Comparison of ENCODE assay signal across 13 cellular contexts in the genomic region with DNA sequence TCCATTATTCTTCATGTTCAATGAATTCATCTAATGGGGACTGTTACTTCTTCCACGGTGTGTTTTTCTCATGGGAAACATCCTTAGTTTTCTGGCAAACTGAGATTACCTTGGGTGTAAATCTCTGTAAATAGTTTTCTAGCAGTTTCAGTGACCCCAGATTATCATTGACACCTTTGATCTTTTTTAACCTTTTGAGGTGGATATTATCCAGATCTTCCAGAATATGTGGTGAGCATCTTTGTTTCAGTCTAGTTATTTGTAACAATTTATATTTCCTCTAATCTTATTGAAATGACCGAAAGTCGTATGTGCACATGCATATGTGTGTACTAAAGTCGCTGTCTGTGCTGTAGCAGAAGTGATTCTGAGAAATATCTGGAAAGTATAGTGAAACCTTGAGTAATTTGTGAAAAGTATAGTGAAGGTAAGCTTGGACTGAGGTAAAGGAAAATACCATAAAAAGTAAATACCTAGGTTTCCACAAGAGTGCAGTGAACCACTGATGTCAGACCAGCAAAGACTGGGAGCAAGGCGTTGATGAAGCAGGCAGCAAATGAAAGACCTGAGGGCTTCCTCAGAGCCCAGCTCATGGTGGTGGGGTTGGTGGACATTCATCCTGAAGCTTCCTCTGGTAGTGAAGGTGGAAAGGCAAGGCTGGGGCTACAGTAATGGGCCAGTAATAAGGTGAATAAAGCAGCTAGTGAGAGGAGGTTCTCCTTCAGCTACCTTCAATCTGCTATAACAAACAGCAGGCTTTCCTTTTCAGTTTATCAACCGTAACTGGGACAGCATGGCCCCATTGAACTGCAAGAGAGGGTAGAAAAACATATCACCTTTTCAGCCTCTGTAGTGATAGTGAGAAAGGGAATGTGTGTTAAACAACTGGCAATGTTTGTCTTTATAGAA.
DNase-seq lines count a peak whose midpoint lies in the region; ATAC-seq and TF ChIP-seq lines count a peak whose summit lies in the region.
"Had no signal": no experiment of that assay in that cellular context is flagged by ENCODE, and none has a peak within 500 bp of the region (broad histone marks: within the 10 kb centered on the region; RNA-seq: fewer than 3 reads in every experiment).

No MANE protein-coding gene starts in this region.

- H3K4me3 Mint-ChIP-seq in activated T-cell treated with anti-CD3 and anti-CD28 coated beads, Interleukin-2, amount 50 U/mL, for 72 hours = peak overlapping the region in 1 of 2 donors; percentile 10
- H3K4me3 Mint-ChIP-seq: natural killer cell had no signal

- no peaks in the 10 kb centered on the region for H3K9me3 ChIP-seq in upper lobe of right lung

- TF ChIP-seq CTCF in upper lobe of right lung (IDR thresholded peaks at IDR 0.05) = no peak

- H3K27ac ChIP-seq in upper lobe of right lung = no peak overlapping the region
- H3K27ac ChIP-seq: brain microvascular endothelial cell had no signal

- ATAC-seq in GM18861 (IDR thresholded peaks at IDR 0.05; ENCODE audit: unreplicated experiment) (peak; percentile 96), GM21367 (IDR thresholded peaks at IDR 0.05; ENCODE audit: unreplicated experiment) (peak; percentile 85), HG03039 (IDR thresholded peaks at IDR 0.05; ENCODE audit: unreplicated experiment) (peak; percentile 76), upper lobe of right lung (no peak)
- ATAC-seq in activated T-cell treated with anti-CD3 and anti-CD28 coated beads, Interleukin-2, amount 50 U/mL, for 72 hours (replicated peaks in 1 of 2) = peak; percentile 83 to 91
- ATAC-seq: natural killer cell had no signal

- H3K27me3 ChIP-seq in upper lobe of right lung = no peaks in the 10 kb centered on the region
- H3K27me3 ChIP-seq: brain microvascular endothelial cell had no signal

- no peaks in the 10 kb centered on the region for H3K36me3 ChIP-seq in upper lobe of right lung
- H3K36me3 ChIP-seq: brain microvascular endothelial cell had no signal

- H3K4me1 ChIP-seq in upper lobe of right lung = no peaks in the 10 kb centered on the region

- H3K9me3 Mint-ChIP-seq in activated T-cell treated with anti-CD3 and anti-CD28 coated beads, Interleukin-2, amount 50 U/mL, for 72 hours = no peaks in the 10 kb centered on the region

- H3K4me3 ChIP-seq in upper lobe of right lung = no peak overlapping the region

- H3K4me1 Mint-ChIP-seq in activated T-cell treated with anti-CD3 and anti-CD28 coated beads, Interleukin-2, amount 50 U/mL, for 72 hours (ENCODE audit: low read depth) = no peaks in the 10 kb centered on the region
- H3K4me1 Mint-ChIP-seq: natural killer cell had no signal

- peak overlapping the region; percentile 33 for H3K27ac Mint-ChIP-seq in activated T-cell treated with anti-CD3 and anti-CD28 coated beads, Interleukin-2, amount 50 U/mL, for 72 hours
- H3K27ac Mint-ChIP-seq: natural killer cell had no signal

- no peaks in the 10 kb centered on the region for H3K36me3 Mint-ChIP-seq in activated T-cell treated with anti-CD3 and anti-CD28 coated beads, Interleukin-2, amount 50 U/mL, for 72 hours (ENCODE audit: insufficient read depth in 2 of 2)
- H3K36me3 Mint-ChIP-seq: natural killer cell had no signal

- intact Hi-C loops in upper lobe of right lung (cut with DNase I) = no loop called here

- H3K27me3 Mint-ChIP-seq in activated T-cell treated with anti-CD3 and anti-CD28 coated beads, Interleukin-2, amount 50 U/mL, for 72 hours (ENCODE audit: low read depth) = no peaks in the 10 kb centered on the region

- peak in 1 of 2 donors; percentile 3 for DNase-seq in activated T-cell treated with anti-CD3 and anti-CD28 coated beads, Interleukin-2, amount 50 U/mL, for 72 hours
- DNase-seq in SIG-M5 (lab: John Stamatoyannopoulos, UW) (no peak), NCI-H187 (lab: John Stamatoyannopoulos, UW) (no peak), upper lobe of right lung (no peak)
- no peak for DNase-seq in central memory CD4-positive, alpha-beta T cell
- DNase-seq: activated CD8-positive, alpha-beta memory T cell treated with anti-CD3 and anti-CD28 coated beads for 24 hours; brain microvascular endothelial cell; Kasumi-1; natural killer cell; NCI-H2171 treated with DMSO at 0.1 percent for 48 hours had no signal
